1 cellular context compared by ENCODE assay signal in genomic region chr11:65440831-65441499, GRCh38.
TF ChIP-seq lines count a peak whose summit lies in the region.

No MANE protein-coding gene starts in this region.

TF ChIP-seq in GM12878, 131 proteins besides CTCF, POLR2A, EP300 and RAD21 (continued from another document and continues in another):
- TF ChIP-seq CEBPZ (IDR thresholded peaks at IDR 0.05; ENCODE audit: low read depth, low read length) (no peak), ZNF622 (IDR thresholded peaks at IDR 0.05) (no peak), PAX8 (IDR thresholded peaks at IDR 0.05) (0 out of 2 replicates have a peak, but pooled peaks have one; percentile 61), TCF3 (IDR thresholded peaks at IDR 0.05; ENCODE audit: borderline replicate concordance, insufficient read depth, low read depth, low read length) (peak; percentile 60; the same call in 1 of the 2 replicates), CHD1 (IDR thresholded peaks at IDR 0.05; ENCODE audit: low read depth, low read length) (no peak), STAT3 (IDR thresholded peaks at IDR 0.05; ENCODE audit: low read depth, low read length) (no peak), ATF2 (IDR thresholded peaks at IDR 0.05; ENCODE audit: low read length) (peak; percentile 92), EGR1 (IDR thresholded peaks at IDR 0.05; ENCODE audit: borderline replicate concordance in 1 of 2, low read depth in 2 of 2, low read length in 2 of 2) (no peak), CBX3 (IDR thresholded peaks at IDR 0.05; ENCODE audit: borderline replicate concordance, low read depth) (no peak), USF1 (IDR thresholded peaks at IDR 0.05; ENCODE audit: borderline replicate concordance, extremely low read length, insufficient read depth, low read depth, low read length) (no peak), SMAD1 (IDR thresholded peaks at IDR 0.05; ENCODE audit: low read depth, partially characterized antibody) (no peak), BCL3 (IDR thresholded peaks at IDR 0.05; ENCODE audit: borderline replicate concordance, insufficient read depth, low read depth, low read length, poor library complexity, severe bottlenecking) (peak; percentile 71), ZBTB33 (IDR thresholded peaks at IDR 0.05) (no peak), RFX5 (IDR thresholded peaks at IDR 0.05; ENCODE audit: low read depth, low read length) (no peak), SUZ12 (IDR thresholded peaks at IDR 0.05; ENCODE audit: unreplicated experiment) (no peak), MLLT1 (IDR thresholded peaks at IDR 0.05) (peak; percentile 92), IRF5 (IDR thresholded peaks at IDR 0.05; ENCODE audit: borderline replicate concordance) (peak; percentile 43; the same call in 1 of the 2 replicates), BRCA1 (IDR thresholded peaks at IDR 0.05; ENCODE audit: low read depth, low read length) (no peak), HSF1 (IDR thresholded peaks at IDR 0.05; ENCODE audit: low read depth, low read length) (no peak), FOXK2 (IDR thresholded peaks at IDR 0.05) (no peak), BMI1 (IDR thresholded peaks at IDR 0.05; ENCODE audit: borderline replicate concordance) (no peak), CEBPB (IDR thresholded peaks at IDR 0.05; ENCODE audit: borderline replicate concordance in 1 of 2, low read depth in 2 of 2, low read length in 2 of 2) (peak in 1 of 2 experiments; percentile 49; a peak in 1 of 4 replicates), IKZF1 (conservative IDR thresholded peaks at IDR 0.05) (peak; percentile 96), HCFC1 (IDR thresholded peaks at IDR 0.05; ENCODE audit: low read length) (no peak), CBFB (IDR thresholded peaks at IDR 0.05; ENCODE audit: low read depth) (peak; percentile 91), BCLAF1 (IDR thresholded peaks at IDR 0.05) (no peak), ZBED1 (IDR thresholded peaks at IDR 0.05; ENCODE audit: borderline replicate concordance) (peak; percentile 50; the same call in 1 of the 2 replicates), NFIC (IDR thresholded peaks at IDR 0.05; ENCODE audit: low read depth, low read length) (peak; percentile 96), YY1 (IDR thresholded peaks at IDR 0.05; ENCODE audit: low read depth, low read length) (0 out of 2 replicates have a peak, but pooled peaks have one; percentile 1), STAT1 (conservative IDR thresholded peaks at IDR 0.05) (no peak), YBX1 (IDR thresholded peaks at IDR 0.05) (no peak), SMC3 (IDR thresholded peaks at IDR 0.05; ENCODE audit: borderline replicate concordance, low read length) (0 out of 2 replicates have a peak, but pooled peaks have one; percentile 2), PAX5 (IDR thresholded peaks at IDR 0.05; ENCODE audit: borderline replicate concordance, low read depth, low read length) (peak; percentile 96), SMARCA5 (IDR thresholded peaks at IDR 0.05) (no peak), TCF12 (IDR thresholded peaks at IDR 0.05; ENCODE audit: low read depth, low read length) (peak; percentile 78; the same call in 1 of the 2 replicates), RELB (IDR thresholded peaks at IDR 0.05; ENCODE audit: low read depth) (peak; percentile 86), SIN3A (IDR thresholded peaks at IDR 0.05; ENCODE audit: low read depth, low read length) (no peak), NRF1 (conservative IDR thresholded peaks at IDR 0.05; ENCODE audit: low read depth, low read length) (no peak)
